8 cellular contexts compared by ENCODE assay signal in the genomic region with DNA sequence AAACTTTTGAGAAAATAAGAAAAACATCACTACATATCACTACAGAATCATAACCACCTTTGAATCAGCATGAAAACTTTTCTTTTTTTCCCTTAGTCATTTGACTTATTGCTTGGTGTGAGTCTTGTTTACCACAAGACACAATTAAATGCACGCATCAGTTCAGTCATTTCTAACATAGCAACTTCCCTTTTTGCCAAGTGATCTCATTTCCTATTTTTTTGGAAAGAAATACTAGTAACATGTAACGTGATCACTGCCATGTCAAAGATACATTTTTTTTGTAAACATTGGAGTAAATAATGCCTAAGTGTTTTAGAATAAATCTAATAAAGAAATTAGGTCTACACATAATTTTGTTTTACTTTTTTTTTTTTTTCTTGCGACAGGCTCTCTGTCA. TPM values are rescaled to one million over a fixed set of nuclear protein-coding genes. Genes with fewer than 3 reads are reported as not detected.
DNase-seq lines count a peak whose midpoint lies in the region; ATAC-seq, FAIRE-seq and TF ChIP-seq lines count a peak whose summit lies in the region.

No MANE protein-coding gene starts in this region.

- 0% methylated on average over 2 of the region's 3 CpGs for WGBS in GM12878 (ENCODE audit: insufficient coverage, insufficient replicate concordance, low lambda C conversion rate, missing lambda C conversion rate)

- peak overlapping the region; percentile 27 to 84 (median 55); a peak in 19 of 22 replicates for H3K4me2 ChIP-seq in BLaER1 treated with 17β-estradiol and CSF1 and Interleukin-3, amounts not matched to agents 10 nM and 100 nM
- H3K4me2 ChIP-seq in GM12878 (ENCODE audit: control insufficient read depth, insufficient read depth) = no peak overlapping the region

- intact Hi-C loops in GM12878 (cut with micrococcal nuclease; ENCODE audit: unreplicated experiment) = loop anchor here (1.0 kb wide), 1 partner anchor 17 kb away; no protein-coding TSS in a partner anchor

- SMC1A ChIA-PET in GM12878 (lab: Charles Lee; ENCODE audit: uncharacterized antibody, unreplicated experiment) = interaction anchor here (0.6 to 3.1 kb wide), 5 partner anchors 9 to 115 kb away, joined by 3 to 17 read pairs (median 3); no protein-coding TSS in a partner anchor

- H2AFZ ChIP-seq in GM12878 (ENCODE audit: control insufficient read depth, low read depth, low read length) = no peak overlapping the region

- BruUV-seq in GM12878 (replicated peaks; lab: Mats Ljungman, UMichigan) = no TSS peak

- no peak for TF ChIP-seq POLR2A in GM12878 (IDR thresholded peaks at IDR 0.05; ENCODE audit: low read depth, low read length)

- FAIRE-seq in GM12878 (lab: Jason Lieb, UNC) = peak; percentile 89

- peak overlapping the region in 5 of 11 experiments; percentile 38 to 82 (median 67); a peak in 10 of 22 replicates for H3K9ac ChIP-seq in BLaER1 treated with 17β-estradiol and CSF1 and Interleukin-3, amounts not matched to agents 10 nM and 100 nM
- H3K9ac ChIP-seq in GM12878 (ENCODE audit: control insufficient read depth, insufficient read depth, low read length) = no peak overlapping the region

- TF ChIP-seq CTCF in GM12878 (IDR thresholded peaks at IDR 0.05 in 2 of 3, conservative IDR thresholded peaks at IDR 0.05 in 1 of 3; ENCODE audit: control insufficient read depth in 2 of 3, extremely low read depth in 1 of 3, insufficient read depth in 1 of 3, low read depth in 3 of 3, low read length in 3 of 3) = no peak

- H3K27ac ChIP-seq in BLaER1 treated with 17β-estradiol and CSF1 and Interleukin-3, amounts not matched to agents 10 nM and 100 nM = peak overlapping the region; percentile 27 to 97 (median 79); a peak in 21 of 22 replicates
- no peak overlapping the region for H3K27ac ChIP-seq in GM12878 (ENCODE audit: control insufficient read depth, insufficient read depth)

- H3K79me2 ChIP-seq in GM12878 (ENCODE audit: control insufficient read depth, insufficient read depth, low read length) = no peaks in the 10 kb centered on the region

- peaks cover 0 to 26% (median 0%) of the 10 kb centered on the region in 11 experiments; a peak in 6 of 22 replicates for H3K9me3 ChIP-seq in BLaER1 treated with 17β-estradiol and CSF1 and Interleukin-3, amounts not matched to agents 10 nM and 100 nM (replicated peaks in 1 of 11)
- H3K9me3 ChIP-seq in GM12878 (replicated peaks; ENCODE audit: control insufficient read depth, insufficient read depth, low read length) = no peaks in the 10 kb centered on the region; the same call in 1 of the 3 replicates

- H3K27me3 ChIP-seq in BLaER1 treated with 17β-estradiol and CSF1 and Interleukin-3, amounts not matched to agents 10 nM and 100 nM = no peaks in the 10 kb centered on the region
- H3K27me3 ChIP-seq in GM12878 (replicated peaks in 1 of 2; ENCODE audit: control insufficient read depth in 2 of 2, insufficient read depth in 2 of 2, low read length in 1 of 2) = no peaks in the 10 kb centered on the region

- peaks cover 13 to 94% (median 57%) of the 10 kb centered on the region in 10 experiments for H3K4me1 ChIP-seq in BLaER1 treated with 17β-estradiol and CSF1 and Interleukin-3, amounts not matched to agents 10 nM and 100 nM
- H3K4me1 ChIP-seq in GM12878 (ENCODE audit: control insufficient read depth, insufficient read depth, low read length) = peaks cover 18% of the 10 kb centered on the region

- H4K20me1 ChIP-seq in BLaER1 treated with 17β-estradiol and CSF1 and Interleukin-3, amounts not matched to agents 10 nM and 100 nM = no peaks in the 10 kb centered on the region
- H4K20me1 ChIP-seq in GM12878 (ENCODE audit: control insufficient read depth, insufficient read depth) = no peaks in the 10 kb centered on the region

- TF ChIP-seq RAD21 in GM12878 (IDR thresholded peaks at IDR 0.05; ENCODE audit: insufficient read depth, low read depth, low read length) = no peak

- CTCF ChIA-PET in GM12878 (lab: Yijun Ruan, JAX) = interaction anchor here (1.3 to 2.0 kb wide), 4 partner anchors 10 to 129 kb away, joined by 3 to 7 read pairs (median 4); no protein-coding TSS in a partner anchor

- in situ Hi-C loops in GM12878 (cut with MboI) = loop anchor here (5.0 kb wide), 1 partner anchor 133 kb away; no protein-coding TSS in a partner anchor

- RAD21 ChIA-PET in GM12878 (lab: Charles Lee; ENCODE audit: unreplicated experiment) = interaction anchor here (0.9 to 1.6 kb wide), 4 partner anchors 16 to 146 kb away, joined by 3 to 5 read pairs (median 3); no protein-coding TSS in a partner anchor

- ATAC-seq in GM19467 (IDR thresholded peaks at IDR 0.05; ENCODE audit: unreplicated experiment) (peak; percentile 75), HG03280 (IDR thresholded peaks at IDR 0.05; ENCODE audit: unreplicated experiment) (peak; percentile 85), GM12878 (peak; percentile 92)

- H3K36me3 ChIP-seq in BLaER1 treated with 17β-estradiol and CSF1 and Interleukin-3, amounts not matched to agents 10 nM and 100 nM = no peaks in the 10 kb centered on the region
- no peaks in the 10 kb centered on the region for H3K36me3 ChIP-seq in GM12878 (ENCODE audit: control insufficient read depth in 2 of 2, insufficient read depth in 2 of 2, low read length in 1 of 2)

- TF ChIP-seq EP300 in GM12878 (IDR thresholded peaks at IDR 0.05; ENCODE audit: borderline replicate concordance in 1 of 2, control insufficient read depth in 1 of 2, low read depth in 2 of 2, low read length in 2 of 2) = peak; percentile 99

- DNase-seq in GM12878 (ENCODE audit: low read depth, low spot score) (peak; percentile 79), cerebellar cortex (ENCODE audit: low spot score) (no peak), HuH-7 (ENCODE audit: low spot score) (no peak), amygdala (lab: John Stamatoyannopoulos, UW) (no peak)
- DNase-seq in NK-92 treated with Interleukin-12 subunit alpha and Interleukin-12 subunit beta, amount 100 ng/mL, for 24 hours (lab: John Stamatoyannopoulos, UW) = no peak

- no peak overlapping the region for H3K4me3 ChIP-seq in BLaER1 treated with 17β-estradiol and CSF1 and Interleukin-3, amounts not matched to agents 10 nM and 100 nM
- no peak overlapping the region for H3K4me3 ChIP-seq in GM12878

- POLR2A ChIA-PET in GM12878 (lab: Charles Lee) = no interaction called here

TF ChIP-seq in GM12878, 131 proteins besides CTCF, POLR2A, EP300 and RAD21 (continues in another document):
- TF ChIP-seq ATF7 (IDR thresholded peaks at IDR 0.05; ENCODE audit: low read depth) = peak; percentile 98
- TF ChIP-seq, protein P1, sequence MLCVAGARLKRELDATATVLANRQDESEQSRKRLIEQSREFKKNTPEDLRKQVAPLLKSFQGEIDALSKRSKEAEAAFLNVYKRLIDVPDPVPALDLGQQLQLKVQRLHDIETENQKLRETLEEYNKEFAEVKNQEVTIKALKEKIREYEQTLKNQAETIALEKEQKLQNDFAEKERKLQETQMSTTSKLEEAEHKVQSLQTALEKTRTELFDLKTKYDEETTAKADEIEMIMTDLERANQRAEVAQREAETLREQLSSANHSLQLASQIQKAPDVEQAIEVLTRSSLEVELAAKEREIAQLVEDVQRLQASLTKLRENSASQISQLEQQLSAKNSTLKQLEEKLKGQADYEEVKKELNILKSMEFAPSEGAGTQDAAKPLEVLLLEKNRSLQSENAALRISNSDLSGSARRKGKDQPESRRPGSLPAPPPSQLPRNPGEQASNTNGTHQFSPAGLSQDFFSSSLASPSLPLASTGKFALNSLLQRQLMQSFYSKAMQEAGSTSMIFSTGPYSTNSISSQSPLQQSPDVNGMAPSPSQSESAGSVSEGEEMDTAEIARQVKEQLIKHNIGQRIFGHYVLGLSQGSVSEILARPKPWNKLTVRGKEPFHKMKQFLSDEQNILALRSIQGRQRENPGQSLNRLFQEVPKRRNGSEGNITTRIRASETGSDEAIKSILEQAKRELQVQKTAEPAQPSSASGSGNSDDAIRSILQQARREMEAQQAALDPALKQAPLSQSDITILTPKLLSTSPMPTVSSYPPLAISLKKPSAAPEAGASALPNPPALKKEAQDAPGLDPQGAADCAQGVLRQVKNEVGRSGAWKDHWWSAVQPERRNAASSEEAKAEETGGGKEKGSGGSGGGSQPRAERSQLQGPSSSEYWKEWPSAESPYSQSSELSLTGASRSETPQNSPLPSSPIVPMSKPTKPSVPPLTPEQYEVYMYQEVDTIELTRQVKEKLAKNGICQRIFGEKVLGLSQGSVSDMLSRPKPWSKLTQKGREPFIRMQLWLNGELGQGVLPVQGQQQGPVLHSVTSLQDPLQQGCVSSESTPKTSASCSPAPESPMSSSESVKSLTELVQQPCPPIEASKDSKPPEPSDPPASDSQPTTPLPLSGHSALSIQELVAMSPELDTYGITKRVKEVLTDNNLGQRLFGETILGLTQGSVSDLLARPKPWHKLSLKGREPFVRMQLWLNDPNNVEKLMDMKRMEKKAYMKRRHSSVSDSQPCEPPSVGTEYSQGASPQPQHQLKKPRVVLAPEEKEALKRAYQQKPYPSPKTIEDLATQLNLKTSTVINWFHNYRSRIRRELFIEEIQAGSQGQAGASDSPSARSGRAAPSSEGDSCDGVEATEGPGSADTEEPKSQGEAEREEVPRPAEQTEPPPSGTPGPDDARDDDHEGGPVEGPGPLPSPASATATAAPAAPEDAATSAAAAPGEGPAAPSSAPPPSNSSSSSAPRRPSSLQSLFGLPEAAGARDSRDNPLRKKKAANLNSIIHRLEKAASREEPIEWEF (IDR thresholded peaks at IDR 0.05; ENCODE audit: insufficient replicate concordance, low read depth, low read length) = no peak

RNA-seq across cellular contexts. Expression of a gene that starts 5.1 kb away (rescaled TPM):
- 0.95 TPM in 1 of 2 replicates, not detected in the other for total RNA-seq in GM12878 (2013; cell fraction: nucleolus; rRNA removed)
- total RNA-seq in GM12878 (2014; rRNA removed) (0.11 and 0.17 TPM in 2 replicates), GM12878 (2014; rRNA removed; fragmentation: Illumina TruSeq; extraction: Trizol) (0.36 and 0.37 TPM in 2 replicates), GM12878 (2021) (0.23 and 0.43 TPM in 2 replicates)
- 0.39 TPM for polyA plus RNA-seq in GM12878 (2011; ENCODE audit: low read depth)
- polyA plus RNA-seq in GM12878 (2011; rRNA removed) (0.17 and 0.19 TPM in 2 replicates), GM12878 (2014; fragmentation: Illumina TruSeq; extraction: Trizol) (0.14 and 0.16 TPM in 2 replicates), GM12878 (2014; fragmentation: Nextera tagmentation; extraction: Ambion mirVana) (under 1 TPM; 0.26 to 0.33 TPM), GM12878 (2014; rRNA removed) (0.11 and 0.15 TPM in 2 replicates), GM12878 (2016; fragmentation: Nextera tagmentation; extraction: Ambion mirVana) (under 1 TPM in 1 of 2 experiments, not detected in 1; 0.09 TPM)
- not detected in 2 replicates for polyA plus RNA-seq in GM12878 (2011; cell fraction: cytosol; rRNA removed)
- 0.07 TPM in 1 of 2 replicates, not detected in the other for polyA plus RNA-seq in GM12878 (2011; cell fraction: nucleus; rRNA removed)
- polyA plus RNA-seq in GM12878 (2012) = 0.57 and 1.1 TPM in 2 replicates
- polyA minus RNA-seq in GM12878 (2011; rRNA and poly(A)+ RNA removed) = not detected in 2 replicates
- polyA minus RNA-seq in GM12878 (2011; cell fraction: cytosol; rRNA and poly(A)+ RNA removed) = not detected in 2 replicates
- not detected in 2 replicates for polyA minus RNA-seq in GM12878 (2011; cell fraction: nucleus; rRNA and poly(A)+ RNA removed)
